Comparison of ENCODE assay signal across 8 cellular contexts in the genomic region with DNA sequence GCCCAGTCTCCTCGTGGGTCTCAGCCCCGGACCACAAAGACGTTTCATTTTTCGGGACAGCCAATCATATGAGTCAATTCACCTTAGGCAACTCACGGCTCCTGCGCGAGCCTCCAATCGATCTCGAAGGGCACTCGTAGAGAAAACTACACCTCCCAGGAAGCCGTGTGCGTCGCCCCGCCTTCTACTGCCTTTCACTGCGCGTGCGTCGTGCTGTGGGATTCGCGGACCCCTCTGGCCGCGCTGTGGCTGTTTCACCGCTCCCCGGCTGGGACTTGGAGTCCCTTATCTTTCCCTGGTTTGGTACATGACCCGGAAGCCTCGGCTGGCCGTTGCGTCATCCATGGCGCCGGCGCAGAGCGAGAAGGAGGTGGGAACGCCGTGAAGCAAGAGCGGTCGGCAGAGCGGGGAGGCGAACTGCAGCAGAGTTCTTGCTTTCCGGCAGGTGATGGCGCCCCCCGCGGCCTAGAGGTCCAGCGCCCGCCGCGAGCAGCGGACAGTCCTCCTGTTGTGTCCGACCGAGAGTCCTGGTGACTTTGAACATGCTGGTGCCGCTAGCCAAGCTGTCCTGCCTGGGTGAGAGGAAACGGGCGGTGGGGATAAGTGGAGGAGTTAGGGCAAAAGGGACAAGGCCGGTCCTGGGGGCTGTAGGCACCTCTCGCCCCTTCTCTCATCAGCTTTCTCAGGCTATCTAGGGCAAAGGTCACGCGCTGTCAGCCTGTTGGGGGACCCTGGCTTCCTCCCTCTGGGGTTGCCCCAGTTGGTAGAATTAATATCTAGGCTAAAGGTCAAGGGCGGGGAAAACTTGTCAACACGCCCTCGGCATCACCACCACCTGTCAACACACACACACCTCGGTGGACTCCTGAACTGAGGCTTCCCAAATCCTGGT. TPM values are rescaled to one million over a fixed set of nuclear protein-coding genes. Genes with fewer than 3 reads are reported as not detected.
A peak's percentile ranks its signal among the peaks of the same experiment; 100 is the strongest.
DNase-seq lines count a peak whose midpoint lies in the region; ATAC-seq and TF ChIP-seq lines count a peak whose summit lies in the region.

A gene (plus strand): TSS at position 382 of the 892 bp plus-strand sequence. CDS start 161 bp downstream, at position 543.

- peaks cover 25% of the 10 kb centered on the region for H3K4me1 Mint-ChIP-seq in CD4-positive, alpha-beta T cell (ENCODE audit: low read depth)

- peak; percentile 96 to 99 (median 96) for DNase-seq in CD4-positive, alpha-beta T cell
- DNase-seq in NCI-H774 (lab: John Stamatoyannopoulos, UW) (peak; percentile 93), dermis blood vessel endothelial cell (peak; percentile 99), left lung (peak; percentile 99)
- DNase-seq in activated CD4-positive, alpha-beta T cell treated with anti-CD3 and anti-CD28 coated beads, Interleukin-2, amount 50 U/mL, for 48 hours: peak; percentile 96 to 97
- peak; percentile 92 to 96 for DNase-seq in stimulated activated CD4-positive, alpha-beta T cell treated with anti-CD3 and anti-CD28 coated beads, Interleukin-2, amount 100 ng/mL, for 48 hours

- peak within 1 kb of the TSS; percentile 85 for H3K27ac Mint-ChIP-seq in CD4-positive, alpha-beta T cell

- CTCF ChIA-PET in CD4-positive, alpha-beta T cell (lab: Charles Lee): no interaction called here

- intact Hi-C loops in CD4-positive, alpha-beta T cell (cut with DNase I, micrococcal nuclease): loop anchor here (2.0 to 5.0 kb wide), 3 partner anchors 51 to 430 kb away; a partner anchor contains a TSS
- intact Hi-C loops in left lung (cut with DNase I): no loop called here

- no peaks in the 10 kb centered on the region for H3K9me3 ChIP-seq in CD4-positive, alpha-beta T cell (ENCODE audit: control insufficient read depth, low read length)
- no peaks in the 10 kb centered on the region for H3K9me3 ChIP-seq in left lung

- TF ChIP-seq CTCF in CD4-positive, alpha-beta T cell (IDR thresholded peaks at IDR 0.05): peak; percentile 62
- peak; percentile 62 to 65 for TF ChIP-seq CTCF in left lung (IDR thresholded peaks at IDR 0.05)

- POLR2A ChIA-PET in CD4-positive, alpha-beta T cell (lab: Charles Lee): interaction anchor here (0.6 to 1.6 kb wide), 2 partner anchors 20 to 501 kb away, joined by 3 read pairs; no protein-coding TSS in a partner anchor

- H3K9me3 Mint-ChIP-seq in CD4-positive, alpha-beta T cell: no peaks in the 10 kb centered on the region

- peaks cover 8 to 29% of the 10 kb centered on the region in 2 donors for H3K4me1 ChIP-seq in left lung

- H3K27ac ChIP-seq in CD4-positive, alpha-beta T cell (ENCODE audit: low read depth, low read length): peak within 1 kb of the TSS; percentile 91
- peak within 1 kb of the TSS; percentile 94 for H3K27ac ChIP-seq in left lung

- peak; percentile 83 for ATAC-seq in CD4-positive, alpha-beta T cell (ENCODE audit: poor library complexity)
- peak; percentile 81 for ATAC-seq in GM19397 (IDR thresholded peaks at IDR 0.05; ENCODE audit: unreplicated experiment)
- peak; percentile 83 for ATAC-seq in HG03571 (IDR thresholded peaks at IDR 0.05; ENCODE audit: unreplicated experiment)
- peak; percentile 93 for ATAC-seq in left lung

- H3K27me3 ChIP-seq in CD4-positive, alpha-beta T cell (ENCODE audit: control insufficient read depth, insufficient read depth, low read length): no peaks in the 10 kb centered on the region
- H3K27me3 ChIP-seq in left lung: no peaks in the 10 kb centered on the region

- peak within 1 kb of the TSS; percentile 64 to 93 for H3K4me3 ChIP-seq in left lung

- H3K36me3 Mint-ChIP-seq in CD4-positive, alpha-beta T cell (ENCODE audit: low read depth): peaks cover 17% of the 10 kb centered on the region

- no peaks in the 10 kb centered on the region for H3K36me3 ChIP-seq in left lung

- H3K27me3 Mint-ChIP-seq in CD4-positive, alpha-beta T cell: no peaks in the 10 kb centered on the region

- H3K4me3 Mint-ChIP-seq in CD4-positive, alpha-beta T cell: peak within 1 kb of the TSS; percentile 93

RNA-seq across cellular contexts. Expression of the gene that starts here (rescaled TPM):
- total RNA-seq in CD4-positive, alpha-beta T cell: 10 to 100 TPM; 12.7 to 13.1 TPM
- total RNA-seq in dermis blood vessel endothelial cell (19.2 and 21.3 TPM in 2 replicates), left lung (10 to 100 TPM; 20.7 to 23.8 TPM)

Comparison
In these comparisons a context has a peak if more than half of its experiments do, and no peak if none do; other contexts are left out.
1. Peak in every context shown above with its lines: DNase-seq, ATAC-seq, H3K4me3 ChIP-seq and H3K27ac ChIP-seq.
2. intact Hi-C loops: an anchor here in CD4-positive, alpha-beta T cell (2.0 to 5.0 kb wide); none called in left lung.